Comparison of ENCODE assay signal across 7 cellular contexts in genomic region chr6:149567194-149567586, GRCh38. TPM values are rescaled to one million over a fixed set of nuclear protein-coding genes. Genes with fewer than 3 reads are reported as not detected.
A peak's percentile ranks its signal among the peaks of the same experiment; 100 is the strongest.
DNase-seq lines count a peak whose midpoint lies in the region; ATAC-seq and TF ChIP-seq lines count a peak whose summit lies in the region.

No MANE protein-coding gene starts in this region.

- no peak for ATAC-seq in stimulated activated memory B cell treated with anti-CD40 and anti-IgM and Interleukin-4, amounts not matched to agents 10 μg/mL and 1 μg/mL and 100 μg/mL, for 72 hours
- no peak for ATAC-seq in HG02970 (IDR thresholded peaks at IDR 0.05; ENCODE audit: low FRiP score, unreplicated experiment)
- ATAC-seq in GM19035 (IDR thresholded peaks at IDR 0.05; ENCODE audit: unreplicated experiment): no peak

- no peaks in the 10 kb centered on the region for H3K9me3 ChIP-seq in GM23248 (ENCODE audit: low read depth)
- H3K9me3 ChIP-seq in WERI-Rb-1 (ENCODE audit: severe bottlenecking): no peaks in the 10 kb centered on the region
- H3K9me3 ChIP-seq in iPS DF 6.9 (ENCODE audit: control insufficient read depth, insufficient read depth, low read length): no peaks in the 10 kb centered on the region

- H3K27ac ChIP-seq in GM23248: peak overlapping the region; percentile 80; the same call in 1 of the 2 replicates
- no peak overlapping the region for H3K27ac ChIP-seq in WERI-Rb-1
- H3K27ac ChIP-seq in iPS DF 6.9 (ENCODE audit: low read length): no peak overlapping the region

- H3K9me2 ChIP-seq in GM23248 (ENCODE audit: insufficient read depth): no peaks in the 10 kb centered on the region

- H3K4me2 ChIP-seq in GM23248 (ENCODE audit: unreplicated experiment): peak overlapping the region; percentile 83

- peak overlapping the region; percentile 98 for H2AFZ ChIP-seq in GM23248

- DNase-seq in GM23248 (no peak), WERI-Rb-1 (no peak), iPS DF 6.9 (ENCODE audit: low read depth, low spot score) (no peak), NCI-H1092 treated with DMSO at 0.1 percent for 48 hours (lab: John Stamatoyannopoulos, UW) (no peak)

- no peaks in the 10 kb centered on the region for H3K9me3 Mint-ChIP-seq in stimulated activated memory B cell treated with anti-CD40 and anti-IgM and Interleukin-4, amounts not matched to agents 10 μg/mL and 1 μg/mL and 100 μg/mL, for 72 hours

- H3K4me1 ChIP-seq in GM23248 (ENCODE audit: insufficient read depth) (peaks cover 9% of the 10 kb centered on the region), iPS DF 6.9 (ENCODE audit: control insufficient read depth, insufficient read depth, low read length) (no peaks in the 10 kb centered on the region)

- no peaks in the 10 kb centered on the region for H3K36me3 Mint-ChIP-seq in stimulated activated memory B cell treated with anti-CD40 and anti-IgM and Interleukin-4, amounts not matched to agents 10 μg/mL and 1 μg/mL and 100 μg/mL, for 72 hours

- H3K79me2 ChIP-seq in GM23248 (ENCODE audit: insufficient read depth): peaks cover 51% of the 10 kb centered on the region

- peaks cover 28% of the 10 kb centered on the region for H3K4me1 Mint-ChIP-seq in stimulated activated memory B cell treated with anti-CD40 and anti-IgM and Interleukin-4, amounts not matched to agents 10 μg/mL and 1 μg/mL and 100 μg/mL, for 72 hours

- H3K27me3 Mint-ChIP-seq in stimulated activated memory B cell treated with anti-CD40 and anti-IgM and Interleukin-4, amounts not matched to agents 10 μg/mL and 1 μg/mL and 100 μg/mL, for 72 hours: no peaks in the 10 kb centered on the region

- peak overlapping the region; percentile 94 for H3K4me3 Mint-ChIP-seq in stimulated activated memory B cell treated with anti-CD40 and anti-IgM and Interleukin-4, amounts not matched to agents 10 μg/mL and 1 μg/mL and 100 μg/mL, for 72 hours

- peak overlapping the region; percentile 92 for H3K9ac ChIP-seq in GM23248

- in situ Hi-C loops in GM23248 (cut with MboI): no loop called here

- peak overlapping the region; percentile 93 for H3K27ac Mint-ChIP-seq in stimulated activated memory B cell treated with anti-CD40 and anti-IgM and Interleukin-4, amounts not matched to agents 10 μg/mL and 1 μg/mL and 100 μg/mL, for 72 hours

- H4K20me1 ChIP-seq in GM23248 (ENCODE audit: insufficient read depth): no peaks in the 10 kb centered on the region

- 0 out of 2 replicates have a peak, but pooled peaks cover 10% of the 10 kb centered on the region for H3F3A ChIP-seq in GM23248 (ENCODE audit: insufficient read depth)

- H3K36me3 ChIP-seq in GM23248 (ENCODE audit: low read depth) (no peaks in the 10 kb centered on the region), WERI-Rb-1 (peaks cover 2% of the 10 kb centered on the region; the same call in 1 of the 2 replicates), iPS DF 6.9 (ENCODE audit: control insufficient read depth, insufficient read depth, low read length) (no peaks in the 10 kb centered on the region; the same call in 1 of the 2 replicates)

- no peak for TF ChIP-seq CTCF in WERI-Rb-1 (IDR thresholded peaks at IDR 0.05; ENCODE audit: low read depth, low read length)

- H3K4me3 ChIP-seq in GM23248 (peak overlapping the region; percentile 94), WERI-Rb-1 (ENCODE audit: low read depth, low read length) (peak overlapping the region; percentile 83), iPS DF 6.9 (ENCODE audit: low read length) (peak overlapping the region; percentile 69; the same call in 1 of the 2 replicates)

- 45 to 48% methylated on average over 12 of the region's 12 CpGs for WGBS in GM23248 (ENCODE audit: low coverage in 1 of 2, low lambda C conversion rate in 2 of 2, missing lambda C conversion rate in 2 of 2), 2 experiments
- no CpG with 5 or more reads among the region's 12 CpGs for WGBS in iPS DF 6.9 (ENCODE audit: insufficient coverage, insufficient read length)

- H3K27me3 ChIP-seq in GM23248 (replicated peaks; ENCODE audit: insufficient read depth) (no peaks in the 10 kb centered on the region), WERI-Rb-1 (ENCODE audit: insufficient read depth, low read depth, severe bottlenecking) (no peaks in the 10 kb centered on the region), iPS DF 6.9 (ENCODE audit: control insufficient read depth, insufficient read depth, low read length) (no peaks in the 10 kb centered on the region)

RNA-seq across cellular contexts. Expression of gene GINM1, which starts 1.0 kb away (rescaled TPM):
- 83.1 and 83.6 TPM in 2 replicates for total RNA-seq in GM23248 (2014; rRNA removed; shearing (Covaris generic))
- polyA plus RNA-seq in GM23248 (2016; fragmentation: Nextera tagmentation; extraction: Ambion mirVana): 95.4 and 98.7 TPM in 2 replicates

RNA-seq across cellular contexts. Expression of gene PPIL4, which starts 21.3 kb away (rescaled TPM):
- 32.2 and 43.5 TPM in 2 replicates for total RNA-seq in GM23248 (2014; rRNA removed; shearing (Covaris generic))
- polyA plus RNA-seq in GM23248 (2016; fragmentation: Nextera tagmentation; extraction: Ambion mirVana): 43.0 and 43.5 TPM in 2 replicates
